1 cellular context compared by ENCODE assay signal in genomic region chr9:127492616-127493015, GRCh38.
TF ChIP-seq lines count a peak whose summit lies in the region.

No MANE protein-coding gene starts in this region.

TF ChIP-seq in IMR-90, 13 proteins besides CTCF, POLR2A, EP300 and RAD21:
- TF ChIP-seq CHD1 (IDR thresholded peaks at IDR 0.05; ENCODE audit: low read depth, low read length) (no peak), NFE2L2 (IDR thresholded peaks at IDR 0.05; ENCODE audit: low read depth, low read length) (no peak), BHLHE40 (IDR thresholded peaks at IDR 0.05; ENCODE audit: low read depth, low read length) (no peak), USF2 (IDR thresholded peaks at IDR 0.05; ENCODE audit: low read depth, low read length) (no peak), FOS (IDR thresholded peaks at IDR 0.05; ENCODE audit: low read depth, low read length) (no peak), RFX5 (IDR thresholded peaks at IDR 0.05; ENCODE audit: low read depth, low read length) (no peak), ELK1 (IDR thresholded peaks at IDR 0.05; ENCODE audit: borderline replicate concordance, low read depth, low read length) (no peak), CEBPB (IDR thresholded peaks at IDR 0.05; ENCODE audit: low read depth, low read length) (no peak), MAFK (IDR thresholded peaks at IDR 0.05; ENCODE audit: low read depth, low read length) (no peak), MXI1 (IDR thresholded peaks at IDR 0.05; ENCODE audit: borderline replicate concordance, low read depth, low read length) (no peak), MAZ (IDR thresholded peaks at IDR 0.05; ENCODE audit: borderline replicate concordance, low read depth, low read length) (no peak), SMC3 (IDR thresholded peaks at IDR 0.05; ENCODE audit: low read depth, low read length) (no peak), RCOR1 (IDR thresholded peaks at IDR 0.05; ENCODE audit: insufficient replicate concordance, low read length) (no peak)
TF ChIP-seq in IMR-90: peak in this region for 0.
